22 cellular contexts compared by ENCODE assay signal in the genomic region with DNA sequence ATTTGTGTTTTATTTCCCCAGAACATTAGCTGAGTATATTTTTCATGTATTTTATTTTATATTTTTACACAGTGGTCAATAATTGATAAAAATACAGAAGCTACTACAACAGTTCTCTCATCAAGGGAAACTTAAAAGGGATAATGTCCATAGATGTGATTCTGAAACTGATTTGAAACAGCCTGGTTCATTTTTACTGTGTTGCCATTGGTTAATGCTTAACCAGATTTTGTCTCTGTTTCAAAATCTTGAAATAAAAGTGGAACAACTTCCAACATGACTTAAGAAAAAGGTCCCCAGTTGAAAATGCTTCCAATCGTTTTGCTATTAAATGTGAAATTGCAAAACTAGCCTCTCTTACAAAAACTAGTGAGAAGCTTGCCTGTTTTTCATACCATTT.
"Had no signal": no experiment of that assay in that cellular context is flagged by ENCODE, and none has a peak within 500 bp of the region (broad histone marks: within the 10 kb centered on the region; RNA-seq: fewer than 3 reads in every experiment).

No MANE protein-coding gene starts in this region.

- H3K27me3 ChIP-seq: adrenal gland, esophagus squamous epithelium, neural progenitor cell had no signal

- H3K27me3 Mint-ChIP-seq: effector memory CD8-positive, alpha-beta T cell; naive thymus-derived CD4-positive, alpha-beta T cell; stimulated activated naive CD8-positive, alpha-beta T cell treated with anti-CD3 and anti-CD28 coated beads, Interleukin-15, amount 100 ng/mL, for 72 hours; type B pancreatic cell had no signal

- H3K9me3 ChIP-seq: adrenal gland, esophagus squamous epithelium, left ventricle myocardium inferior, prostate gland had no signal

- FAIRE-seq: keratinocyte had no signal

- H3K27ac Mint-ChIP-seq: effector memory CD8-positive, alpha-beta T cell; naive thymus-derived CD4-positive, alpha-beta T cell; neural progenitor cell; stimulated activated naive CD8-positive, alpha-beta T cell treated with anti-CD3 and anti-CD28 coated beads, Interleukin-15, amount 100 ng/mL, for 72 hours; T-helper 1 cell treated with Interleukin-12 subunit alpha and Interleukin-12 subunit beta and Interleukin-4 antibody, amounts not matched to agents 30 μg/mL and 1 μg/mL, for 36 hours; type B pancreatic cell had no signal

- H3K36me3 ChIP-seq: adrenal gland, esophagus squamous epithelium, left ventricle myocardium inferior, neural progenitor cell, prostate gland had no signal

- H3K4me1 ChIP-seq: prostate gland had no signal

- H3K4me3 ChIP-seq: adrenal gland, esophagus squamous epithelium, left ventricle myocardium inferior, neural progenitor cell, prostate gland, skin epidermis had no signal

- H2AFZ ChIP-seq: neural progenitor cell had no signal

- H3K4me2 ChIP-seq: neural progenitor cell had no signal

- ATAC-seq: effector memory CD8-positive, alpha-beta T cell; naive thymus-derived CD4-positive, alpha-beta T cell; right cardiac atrium; stimulated activated naive CD8-positive, alpha-beta T cell treated with anti-CD3 and anti-CD28 coated beads, Interleukin-15, amount 100 ng/mL, for 72 hours had no signal

- H3K9me3 Mint-ChIP-seq: effector memory CD8-positive, alpha-beta T cell; naive thymus-derived CD4-positive, alpha-beta T cell; neural progenitor cell; stimulated activated naive CD8-positive, alpha-beta T cell treated with anti-CD3 and anti-CD28 coated beads, Interleukin-15, amount 100 ng/mL, for 72 hours; T-helper 1 cell treated with Interleukin-12 subunit alpha and Interleukin-12 subunit beta and Interleukin-4 antibody, amounts not matched to agents 30 μg/mL and 1 μg/mL, for 36 hours; type B pancreatic cell had no signal

- H3K4me3 Mint-ChIP-seq: effector memory CD8-positive, alpha-beta T cell; naive thymus-derived CD4-positive, alpha-beta T cell; neural progenitor cell; stimulated activated naive CD8-positive, alpha-beta T cell treated with anti-CD3 and anti-CD28 coated beads, Interleukin-15, amount 100 ng/mL, for 72 hours; T-helper 1 cell treated with Interleukin-12 subunit alpha and Interleukin-12 subunit beta and Interleukin-4 antibody, amounts not matched to agents 30 μg/mL and 1 μg/mL, for 36 hours; type B pancreatic cell had no signal

- H3K27ac ChIP-seq: adrenal gland, left ventricle myocardium inferior, neural progenitor cell, prostate gland, skin epidermis had no signal

- H3K9ac ChIP-seq: neural progenitor cell had no signal

- DNase-seq: activated CD4-positive, alpha-beta T cell treated with anti-CD3 and anti-CD28 coated beads, Interleukin-2, amount 50 U/mL, for 1 hour; activated CD4-positive, CD25-positive, alpha-beta regulatory T cell treated with anti-CD3 and anti-CD28 coated beads, Interleukin-2, amount 50 U/mL, for 72 hours; activated CD8-positive, alpha-beta memory T cell treated with anti-CD3 and anti-CD28 coated beads, Interleukin-2, amount 50 U/mL, for 48 hours; activated effector memory CD4-positive, alpha-beta T cell treated with Interleukin-2 at 50 U/mL for 16 hours; activated naive CD4-positive, alpha-beta T cell treated with anti-CD3 and anti-CD28 coated beads, Interleukin-2, amount 50 U/mL, for 16 hours; activated T-cell treated with anti-CD3 and anti-CD28 coated beads, Interleukin-2, amount 50 U/mL, for 48 hours; adrenal gland; effector memory CD8-positive, alpha-beta T cell; esophagus squamous epithelium; glutamatergic neuron; left ventricle myocardium inferior; naive thymus-derived CD4-positive, alpha-beta T cell; right cardiac atrium; stimulated activated CD4-positive, alpha-beta T cell treated with anti-CD3 and anti-CD28 coated beads, Interleukin-15, amount 100 ng/mL, for 24 hours; stimulated activated CD4-positive, alpha-beta T cell treated with anti-CD3 and anti-CD28 coated beads, Interleukin-2, amount 100 ng/mL, for 48 hours; stimulated activated naive CD8-positive, alpha-beta T cell treated with anti-CD3 and anti-CD28 coated beads, Interleukin-15, amount 100 ng/mL, for 72 hours had no signal
